9 cellular contexts compared by ENCODE assay signal in the genomic region with DNA sequence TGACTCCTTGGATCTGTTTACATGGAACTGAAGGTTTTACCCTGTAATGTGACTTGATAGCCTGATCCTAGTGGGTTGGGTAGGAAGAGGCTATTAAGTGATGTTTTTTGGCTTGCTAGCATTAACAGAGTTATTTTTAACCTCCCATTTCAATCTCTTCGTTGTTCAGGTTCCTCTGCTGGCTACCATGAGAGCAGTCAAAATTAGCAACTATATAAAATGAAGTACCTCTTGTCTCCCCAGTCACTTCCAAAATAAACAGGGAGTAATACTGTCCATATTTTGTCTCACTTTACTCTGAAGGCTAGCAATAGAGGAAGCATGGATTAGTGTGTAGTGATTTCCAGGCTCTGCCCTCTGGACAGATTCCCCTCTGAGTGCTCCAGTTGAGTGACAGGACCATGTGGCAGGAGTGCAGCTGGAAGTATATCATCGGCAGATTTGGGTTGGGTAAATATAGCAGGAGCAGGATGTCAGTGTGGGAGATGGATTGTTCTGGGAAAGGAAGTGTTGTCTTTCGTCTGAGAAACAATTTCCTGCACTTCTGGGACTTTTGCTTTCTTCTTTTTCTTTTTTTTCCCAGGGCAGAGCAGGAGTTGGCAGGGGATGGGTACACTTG. TPM values are rescaled to one million over a fixed set of nuclear protein-coding genes. Genes with fewer than 3 reads are reported as not detected.
DNase-seq lines count a peak whose midpoint lies in the region; ATAC-seq and TF ChIP-seq lines count a peak whose summit lies in the region.
"Had no signal": no experiment of that assay in that cellular context is flagged by ENCODE, and none has a peak within 500 bp of the region (broad histone marks: within the 10 kb centered on the region; RNA-seq: fewer than 3 reads in every experiment).

No MANE protein-coding gene starts in this region.

- peak overlapping the region; percentile 80 for H3K4me3 Mint-ChIP-seq in glutamatergic neuron (ENCODE audit: unreplicated experiment)

- peak overlapping the region; percentile 69 to 87 (median 86) for H3K9ac ChIP-seq in skeletal muscle tissue (ENCODE audit: low read depth in 1 of 3, low read length in 3 of 3)

- peaks cover 8% of the 10 kb centered on the region for H3K9me3 Mint-ChIP-seq in glutamatergic neuron (ENCODE audit: unreplicated experiment)

- H3K27ac Mint-ChIP-seq in glutamatergic neuron (ENCODE audit: unreplicated experiment): peak overlapping the region; percentile 95

- H3K27ac ChIP-seq in skeletal muscle tissue (ENCODE audit: low read depth, low read length): peak overlapping the region; percentile 92
- H3K27ac ChIP-seq: A549 had no signal

- H3K27me3 ChIP-seq in skeletal muscle tissue (ENCODE audit: control insufficient read depth in 3 of 3, insufficient read depth in 3 of 3, low read length in 3 of 3): no peaks in the 10 kb centered on the region

- H3K4me1 Mint-ChIP-seq in glutamatergic neuron (ENCODE audit: low read depth, unreplicated experiment): peaks cover 36% of the 10 kb centered on the region

- no peaks in the 10 kb centered on the region for H3K36me3 Mint-ChIP-seq in glutamatergic neuron (ENCODE audit: unreplicated experiment)

- H3K4me1 ChIP-seq in skeletal muscle tissue (ENCODE audit: control insufficient read depth in 3 of 3, insufficient read depth in 3 of 3, low read length in 3 of 3): peaks cover 34 to 54% (median 52%) of the 10 kb centered on the region in 3 donors
- H3K4me1 ChIP-seq: A549 had no signal

- no peaks in the 10 kb centered on the region for H3K36me3 ChIP-seq in skeletal muscle tissue (ENCODE audit: control insufficient read depth in 3 of 3, insufficient read depth in 3 of 3, low read length in 3 of 3)

- DNase-seq in NCI-H1092 treated with DMSO at 0.1 percent for 48 hours (lab: John Stamatoyannopoulos, UW) (peak; percentile 53), NCI-H1092 (lab: John Stamatoyannopoulos, UW) (no peak), glutamatergic neuron (peak; percentile 41), islet precursor cell (no peak)
- DNase-seq in stimulated activated CD4-positive, alpha-beta T cell treated with anti-CD3 and anti-CD28 coated beads, Interleukin-12 subunit alpha, Interleukin-12 subunit beta, amount 100 ng/mL, for 4 hours: no peak

- ATAC-seq in SK-N-SH treated with all-trans-retinoic acid at 6 μM for 48 hours (peak; percentile 85), GM21717 (IDR thresholded peaks at IDR 0.05; ENCODE audit: unreplicated experiment) (no peak)

- H3K27me3 Mint-ChIP-seq in glutamatergic neuron (ENCODE audit: unreplicated experiment): peaks cover 7% of the 10 kb centered on the region

- no peak for TF ChIP-seq CTCF in glutamatergic neuron (IDR thresholded peaks at IDR 0.05; ENCODE audit: partially characterized antibody, unreplicated experiment)

- H3K4me3 ChIP-seq in skeletal muscle tissue (ENCODE audit: low read length in 3 of 3): peak overlapping the region; percentile 59 to 71 (median 69)
- H3K4me3 ChIP-seq: A549 had no signal

- H3K9me3 ChIP-seq in skeletal muscle tissue (ENCODE audit: control insufficient read depth in 3 of 3, low read length in 3 of 3): no peaks in the 10 kb centered on the region
- H3K9me3 ChIP-seq: A549 had no signal

TF ChIP-seq in SK-N-SH treated with all-trans-retinoic acid at 6 μM for 48 hours, 23 proteins besides CTCF, POLR2A, EP300 and RAD21:
- TF ChIP-seq ZFP3 (CRISPR knock-in tag; IDR thresholded peaks at IDR 0.05) (no peak), CSDC2 (CRISPR knock-in tag; IDR thresholded peaks at IDR 0.05) (no peak), ZNF565 (CRISPR knock-in tag; conservative IDR thresholded peaks at IDR 0.05; ENCODE audit: low read depth) (no peak), TCF4 (CRISPR knock-in tag; IDR thresholded peaks at IDR 0.05; ENCODE audit: borderline replicate concordance) (no peak), TSHZ2 (CRISPR knock-in tag; IDR thresholded peaks at IDR 0.05) (no peak), PPARA (CRISPR knock-in tag; IDR thresholded peaks at IDR 0.05; ENCODE audit: borderline replicate concordance) (no peak), ARNTL (CRISPR knock-in tag; IDR thresholded peaks at IDR 0.05; ENCODE audit: borderline replicate concordance, low read depth) (no peak), ZC3H10 (CRISPR knock-in tag; IDR thresholded peaks at IDR 0.05) (no peak), GLIS3 (CRISPR knock-in tag; IDR thresholded peaks at IDR 0.05) (no peak), BACH2 (CRISPR knock-in tag; IDR thresholded peaks at IDR 0.05; ENCODE audit: borderline replicate concordance) (no peak), PATZ1 (CRISPR knock-in tag; IDR thresholded peaks at IDR 0.05; ENCODE audit: borderline replicate concordance) (no peak), TOX (CRISPR knock-in tag; IDR thresholded peaks at IDR 0.05; ENCODE audit: borderline replicate concordance) (no peak), ISL1 (CRISPR knock-in tag; IDR thresholded peaks at IDR 0.05) (no peak), ZNF8 (CRISPR knock-in tag; IDR thresholded peaks at IDR 0.05) (no peak), OSR1 (CRISPR knock-in tag; IDR thresholded peaks at IDR 0.05) (no peak), RARB (CRISPR knock-in tag; IDR thresholded peaks at IDR 0.05) (no peak), SNAI2 (CRISPR knock-in tag; IDR thresholded peaks at IDR 0.05) (no peak), ZNF70 (CRISPR knock-in tag; IDR thresholded peaks at IDR 0.05) (no peak)
- TF ChIP-seq, protein P1, sequence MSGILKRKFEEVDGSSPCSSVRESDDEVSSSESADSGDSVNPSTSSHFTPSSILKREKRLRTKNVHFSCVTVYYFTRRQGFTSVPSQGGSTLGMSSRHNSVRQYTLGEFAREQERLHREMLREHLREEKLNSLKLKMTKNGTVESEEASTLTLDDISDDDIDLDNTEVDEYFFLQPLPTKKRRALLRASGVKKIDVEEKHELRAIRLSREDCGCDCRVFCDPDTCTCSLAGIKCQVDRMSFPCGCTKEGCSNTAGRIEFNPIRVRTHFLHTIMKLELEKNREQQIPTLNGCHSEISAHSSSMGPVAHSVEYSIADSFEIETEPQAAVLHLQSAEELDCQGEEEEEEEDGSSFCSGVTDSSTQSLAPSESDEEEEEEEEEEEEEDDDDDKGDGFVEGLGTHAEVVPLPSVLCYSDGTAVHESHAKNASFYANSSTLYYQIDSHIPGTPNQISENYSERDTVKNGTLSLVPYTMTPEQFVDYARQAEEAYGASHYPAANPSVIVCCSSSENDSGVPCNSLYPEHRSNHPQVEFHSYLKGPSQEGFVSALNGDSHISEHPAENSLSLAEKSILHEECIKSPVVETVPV (CRISPR knock-in tag; IDR thresholded peaks at IDR 0.05): no peak
- TF ChIP-seq, protein P2, sequence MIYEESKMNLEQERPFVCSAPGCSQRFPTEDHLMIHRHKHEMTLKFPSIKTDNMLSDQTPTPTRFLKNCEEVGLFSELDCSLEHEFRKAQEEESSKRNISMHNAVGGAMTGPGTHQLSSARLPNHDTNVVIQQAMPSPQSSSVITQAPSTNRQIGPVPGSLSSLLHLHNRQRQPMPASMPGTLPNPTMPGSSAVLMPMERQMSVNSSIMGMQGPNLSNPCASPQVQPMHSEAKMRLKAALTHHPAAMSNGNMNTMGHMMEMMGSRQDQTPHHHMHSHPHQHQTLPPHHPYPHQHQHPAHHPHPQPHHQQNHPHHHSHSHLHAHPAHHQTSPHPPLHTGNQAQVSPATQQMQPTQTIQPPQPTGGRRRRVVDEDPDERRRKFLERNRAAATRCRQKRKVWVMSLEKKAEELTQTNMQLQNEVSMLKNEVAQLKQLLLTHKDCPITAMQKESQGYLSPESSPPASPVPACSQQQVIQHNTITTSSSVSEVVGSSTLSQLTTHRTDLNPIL (CRISPR knock-in tag; IDR thresholded peaks at IDR 0.05; ENCODE audit: low read depth): no peak

RNA-seq across cellular contexts. Expression of gene GBF1, which starts 35.2 kb away (rescaled TPM):
- 71.6 TPM for total RNA-seq in glutamatergic neuron (ENCODE audit: unreplicated experiment)
- 17.7 TPM for total RNA-seq in skeletal muscle tissue

RNA-seq across cellular contexts. Expression of gene PITX3, which starts 39.2 kb away (rescaled TPM):
- not detected for total RNA-seq in glutamatergic neuron (ENCODE audit: unreplicated experiment)
- total RNA-seq in skeletal muscle tissue: 4.2 TPM

RNA-seq across cellular contexts. Expression of gene ELOVL3, which starts 54.4 kb away (rescaled TPM):
- total RNA-seq in glutamatergic neuron (ENCODE audit: unreplicated experiment): not detected
- not detected for total RNA-seq in skeletal muscle tissue

Comparison
In these comparisons a context has a peak if more than half of its experiments do, and no peak if none do; other contexts are left out.
1. DNase-seq: peak in NCI-H1092 treated with DMSO at 0.1 percent for 48 hours (single experiment) and glutamatergic neuron (single experiment); none in NCI-H1092 (single experiment), islet precursor cell (single experiment) and stimulated activated CD4-positive, alpha-beta T cell treated with anti-CD3 and anti-CD28 coated beads, Interleukin-12 subunit alpha, Interleukin-12 subunit beta, amount 100 ng/mL, for 4 hours (single experiment).